Comparison of ENCODE assay signal across 1 cellular context in genomic region chr13:76735641-76736040, GRCh38.
A peak's percentile ranks its signal among the peaks of the same experiment; 100 is the strongest.
TF ChIP-seq lines count a peak whose summit lies in the region.

No MANE protein-coding gene starts in this region.

TF ChIP-seq in GM12878, 131 proteins besides CTCF, POLR2A, EP300 and RAD21 (continued from another document):
- 0 out of 2 replicates have a peak, but pooled peaks have one; percentile 27 for TF ChIP-seq REST (IDR thresholded peaks at IDR 0.05; ENCODE audit: low read depth, low read length)
- 0 out of 2 replicates have a peak, but pooled peaks have one; percentile 11 for TF ChIP-seq YY1 (IDR thresholded peaks at IDR 0.05; ENCODE audit: low read depth, low read length)
- TF ChIP-seq CREB1 (IDR thresholded peaks at IDR 0.05; ENCODE audit: low read depth), result 0 out of 2 replicates have a peak, but pooled peaks have one; percentile 22
- TF ChIP-seq JUNB (IDR thresholded peaks at IDR 0.05), result peak; percentile 17; the same call in 1 of the 2 replicates
- peak in 1 of 2 experiments; percentile 67; a peak in 1 of 4 replicates for TF ChIP-seq SRF (IDR thresholded peaks at IDR 0.05; ENCODE audit: low read depth in 2 of 2, low read length in 2 of 2)
- TF ChIP-seq RUNX3 (IDR thresholded peaks at IDR 0.05; ENCODE audit: low read length), result peak; percentile 53
TF ChIP-seq in GM12878: peak in this region for 6.
